Comparison of ENCODE assay signal across 1 cellular context in the genomic region with DNA sequence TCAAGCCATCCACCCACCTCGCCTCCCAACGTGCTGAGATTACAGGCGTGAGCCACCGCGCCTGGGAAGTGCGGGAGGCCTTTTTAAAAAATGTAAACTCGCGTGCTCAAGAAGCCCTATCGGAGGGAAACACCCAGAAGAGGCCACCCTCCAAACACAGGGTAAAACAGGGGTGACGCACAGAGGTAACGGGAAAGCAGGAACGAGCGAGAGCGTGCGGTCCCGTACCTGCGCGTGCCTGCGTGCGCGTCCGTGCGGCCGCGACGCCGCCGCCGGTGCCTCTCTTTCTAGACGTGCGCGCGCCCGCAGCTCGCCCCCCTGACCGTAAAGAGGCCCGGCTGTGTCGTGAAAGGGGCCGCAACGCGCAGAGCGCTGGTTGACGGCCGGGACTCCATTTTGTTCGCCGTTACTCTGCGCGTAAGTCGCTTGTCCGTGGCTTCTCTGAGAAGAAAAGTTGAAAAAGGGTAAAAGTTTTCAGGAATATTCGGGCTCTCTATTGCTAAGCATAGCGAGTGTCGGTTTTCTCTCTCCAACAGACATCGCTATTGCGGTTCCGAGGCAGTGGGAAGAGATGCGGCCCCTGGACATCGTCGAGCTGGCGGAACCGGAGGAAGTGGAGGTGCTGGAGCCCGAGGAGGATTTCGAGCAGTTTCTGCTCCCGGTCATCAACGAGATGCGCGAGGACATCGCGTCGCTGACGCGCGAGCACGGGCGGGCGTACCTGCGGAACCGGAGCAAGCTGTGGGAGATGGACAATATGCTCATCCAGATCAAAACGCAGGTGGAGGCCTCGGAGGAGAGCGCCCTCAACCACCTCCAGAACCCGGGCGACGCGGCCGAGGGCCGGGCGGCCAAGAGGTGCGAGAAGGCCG.
A peak's percentile ranks its signal among the peaks of the same experiment; 100 is the strongest.
TF ChIP-seq lines count a peak whose summit lies in the region.

A gene (plus strand): TSS at position 394 of the 872 bp plus-strand sequence. CDS start 178 bp downstream, at position 572.

TF ChIP-seq in HepG2, 621 proteins besides CTCF, POLR2A, EP300 and RAD21 (continued from another document and continues in another):
- TF ChIP-seq, protein P1, sequence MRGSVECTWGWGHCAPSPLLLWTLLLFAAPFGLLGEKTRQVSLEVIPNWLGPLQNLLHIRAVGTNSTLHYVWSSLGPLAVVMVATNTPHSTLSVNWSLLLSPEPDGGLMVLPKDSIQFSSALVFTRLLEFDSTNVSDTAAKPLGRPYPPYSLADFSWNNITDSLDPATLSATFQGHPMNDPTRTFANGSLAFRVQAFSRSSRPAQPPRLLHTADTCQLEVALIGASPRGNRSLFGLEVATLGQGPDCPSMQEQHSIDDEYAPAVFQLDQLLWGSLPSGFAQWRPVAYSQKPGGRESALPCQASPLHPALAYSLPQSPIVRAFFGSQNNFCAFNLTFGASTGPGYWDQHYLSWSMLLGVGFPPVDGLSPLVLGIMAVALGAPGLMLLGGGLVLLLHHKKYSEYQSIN (CRISPR knock-in tag; IDR thresholded peaks at IDR 0.05; ENCODE audit: borderline replicate concordance): no peak
- TF ChIP-seq, protein P2, sequence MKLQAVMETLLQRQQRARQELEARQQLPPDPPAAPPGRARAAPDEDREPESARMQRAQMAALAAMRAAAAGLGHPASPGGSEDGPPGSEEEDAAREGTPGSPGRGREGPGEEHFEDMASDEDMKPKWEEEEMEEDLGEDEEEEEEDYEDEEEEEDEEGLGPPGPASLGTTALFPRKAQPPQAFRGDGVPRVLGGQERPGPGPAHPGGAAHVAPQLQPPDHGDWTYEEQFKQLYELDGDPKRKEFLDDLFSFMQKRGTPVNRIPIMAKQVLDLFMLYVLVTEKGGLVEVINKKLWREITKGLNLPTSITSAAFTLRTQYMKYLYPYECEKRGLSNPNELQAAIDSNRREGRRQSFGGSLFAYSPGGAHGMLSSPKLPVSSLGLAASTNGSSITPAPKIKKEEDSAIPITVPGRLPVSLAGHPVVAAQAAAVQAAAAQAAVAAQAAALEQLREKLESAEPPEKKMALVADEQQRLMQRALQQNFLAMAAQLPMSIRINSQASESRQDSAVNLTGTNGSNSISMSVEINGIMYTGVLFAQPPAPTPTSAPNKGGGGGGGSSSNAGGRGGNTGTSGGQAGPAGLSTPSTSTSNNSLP (IDR thresholded peaks at IDR 0.05; ENCODE audit: low read depth, low read length): no peak
- TF ChIP-seq ISX (CRISPR knock-in tag; conservative IDR thresholded peaks at IDR 0.05) (no peak), ZNF652 (CRISPR knock-in tag; IDR thresholded peaks at IDR 0.05; ENCODE audit: borderline replicate concordance, low read depth) (no peak), CREM (IDR thresholded peaks at IDR 0.05) (peak; percentile 66), CREM (CRISPR knock-in tag; IDR thresholded peaks at IDR 0.05) (no peak), CCAR2 (optimal IDR thresholded peaks at IDR 0.05; ENCODE audit: low read depth, low read length) (no peak), SP2 (CRISPR knock-in tag; IDR thresholded peaks at IDR 0.05) (0 out of 2 replicates have a peak, but pooled peaks have one; percentile 55), ZFP36 (IDR thresholded peaks at IDR 0.05; ENCODE audit: borderline replicate concordance, low read depth, low read length, partially characterized antibody) (no peak), MTF2 (CRISPR knock-in tag; IDR thresholded peaks at IDR 0.05; ENCODE audit: borderline replicate concordance) (no peak), ZBTB20 (CRISPR knock-in tag; IDR thresholded peaks at IDR 0.05; ENCODE audit: borderline replicate concordance, low read depth) (no peak), SRSF4 (IDR thresholded peaks at IDR 0.05; ENCODE audit: low read depth, low read length, poor library complexity, severe bottlenecking) (no peak), NFE2 (CRISPR knock-in tag; IDR thresholded peaks at IDR 0.05) (no peak), ZNF549 (CRISPR knock-in tag; IDR thresholded peaks at IDR 0.05) (no peak), POGZ (CRISPR knock-in tag; IDR thresholded peaks at IDR 0.05) (no peak; the same call in 1 of the 2 replicates), AHR (CRISPR knock-in tag; IDR thresholded peaks at IDR 0.05) (no peak), RBAK (CRISPR knock-in tag; IDR thresholded peaks at IDR 0.05) (no peak), ZMYM2 (CRISPR knock-in tag; IDR thresholded peaks at IDR 0.05) (0 out of 2 replicates have a peak, but pooled peaks have one; percentile 9), ZSCAN30 (CRISPR knock-in tag; IDR thresholded peaks at IDR 0.05) (0 out of 2 replicates have a peak, but pooled peaks have one; percentile 80), ELF4 (CRISPR knock-in tag; IDR thresholded peaks at IDR 0.05; ENCODE audit: borderline replicate concordance) (no peak), ZNF263 (CRISPR knock-in tag; IDR thresholded peaks at IDR 0.05) (no peak), MED8 (CRISPR knock-in tag; IDR thresholded peaks at IDR 0.05; ENCODE audit: insufficient replicate concordance) (peak; percentile 73), ZNF256 (CRISPR knock-in tag; conservative IDR thresholded peaks at IDR 0.05) (no peak), SYNCRIP (IDR thresholded peaks at IDR 0.05; ENCODE audit: insufficient read depth, low read depth, low read length) (no peak), ZNF563 (CRISPR knock-in tag; IDR thresholded peaks at IDR 0.05) (peak; percentile 41; the same call in 1 of the 2 replicates), ZMAT3 (CRISPR knock-in tag; conservative IDR thresholded peaks at IDR 0.05) (0 out of 2 replicates have a peak, but pooled peaks have one; percentile 32)
- TF ChIP-seq, protein P3, sequence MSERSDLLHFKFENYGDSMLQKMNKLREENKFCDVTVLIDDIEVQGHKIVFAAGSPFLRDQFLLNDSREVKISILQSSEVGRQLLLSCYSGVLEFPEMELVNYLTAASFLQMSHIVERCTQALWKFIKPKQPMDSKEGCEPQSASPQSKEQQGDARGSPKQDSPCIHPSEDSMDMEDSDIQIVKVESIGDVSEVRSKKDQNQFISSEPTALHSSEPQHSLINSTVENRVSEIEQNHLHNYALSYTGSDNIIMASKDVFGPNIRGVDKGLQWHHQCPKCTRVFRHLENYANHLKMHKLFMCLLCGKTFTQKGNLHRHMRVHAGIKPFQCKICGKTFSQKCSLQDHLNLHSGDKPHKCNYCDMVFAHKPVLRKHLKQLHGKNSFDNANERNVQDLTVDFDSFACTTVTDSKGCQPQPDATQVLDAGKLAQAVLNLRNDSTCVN (CRISPR knock-in tag; IDR thresholded peaks at IDR 0.05; ENCODE audit: borderline replicate concordance): no peak; the same call in none of the 2 replicates
- TF ChIP-seq, protein P4, sequence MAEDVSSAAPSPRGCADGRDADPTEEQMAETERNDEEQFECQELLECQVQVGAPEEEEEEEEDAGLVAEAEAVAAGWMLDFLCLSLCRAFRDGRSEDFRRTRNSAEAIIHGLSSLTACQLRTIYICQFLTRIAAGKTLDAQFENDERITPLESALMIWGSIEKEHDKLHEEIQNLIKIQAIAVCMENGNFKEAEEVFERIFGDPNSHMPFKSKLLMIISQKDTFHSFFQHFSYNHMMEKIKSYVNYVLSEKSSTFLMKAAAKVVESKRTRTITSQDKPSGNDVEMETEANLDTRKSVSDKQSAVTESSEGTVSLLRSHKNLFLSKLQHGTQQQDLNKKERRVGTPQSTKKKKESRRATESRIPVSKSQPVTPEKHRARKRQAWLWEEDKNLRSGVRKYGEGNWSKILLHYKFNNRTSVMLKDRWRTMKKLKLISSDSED (CRISPR knock-in tag; IDR thresholded peaks at IDR 0.05): 0 out of 2 replicates have a peak, but pooled peaks have one; percentile 36
- TF ChIP-seq, protein P5, sequence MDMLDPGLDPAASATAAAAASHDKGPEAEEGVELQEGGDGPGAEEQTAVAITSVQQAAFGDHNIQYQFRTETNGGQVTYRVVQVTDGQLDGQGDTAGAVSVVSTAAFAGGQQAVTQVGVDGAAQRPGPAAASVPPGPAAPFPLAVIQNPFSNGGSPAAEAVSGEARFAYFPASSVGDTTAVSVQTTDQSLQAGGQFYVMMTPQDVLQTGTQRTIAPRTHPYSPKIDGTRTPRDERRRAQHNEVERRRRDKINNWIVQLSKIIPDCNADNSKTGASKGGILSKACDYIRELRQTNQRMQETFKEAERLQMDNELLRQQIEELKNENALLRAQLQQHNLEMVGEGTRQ (IDR thresholded peaks at IDR 0.05; ENCODE audit: low read depth, low read length): no peak
- TF ChIP-seq, protein P5 (CRISPR knock-in tag; IDR thresholded peaks at IDR 0.05; ENCODE audit: borderline replicate concordance): peak; percentile 11; the same call in 1 of the 2 replicates
- TF ChIP-seq, protein P6, sequence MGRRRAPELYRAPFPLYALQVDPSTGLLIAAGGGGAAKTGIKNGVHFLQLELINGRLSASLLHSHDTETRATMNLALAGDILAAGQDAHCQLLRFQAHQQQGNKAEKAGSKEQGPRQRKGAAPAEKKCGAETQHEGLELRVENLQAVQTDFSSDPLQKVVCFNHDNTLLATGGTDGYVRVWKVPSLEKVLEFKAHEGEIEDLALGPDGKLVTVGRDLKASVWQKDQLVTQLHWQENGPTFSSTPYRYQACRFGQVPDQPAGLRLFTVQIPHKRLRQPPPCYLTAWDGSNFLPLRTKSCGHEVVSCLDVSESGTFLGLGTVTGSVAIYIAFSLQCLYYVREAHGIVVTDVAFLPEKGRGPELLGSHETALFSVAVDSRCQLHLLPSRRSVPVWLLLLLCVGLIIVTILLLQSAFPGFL (CRISPR knock-in tag; IDR thresholded peaks at IDR 0.05): no peak
- TF ChIP-seq, protein P7, sequence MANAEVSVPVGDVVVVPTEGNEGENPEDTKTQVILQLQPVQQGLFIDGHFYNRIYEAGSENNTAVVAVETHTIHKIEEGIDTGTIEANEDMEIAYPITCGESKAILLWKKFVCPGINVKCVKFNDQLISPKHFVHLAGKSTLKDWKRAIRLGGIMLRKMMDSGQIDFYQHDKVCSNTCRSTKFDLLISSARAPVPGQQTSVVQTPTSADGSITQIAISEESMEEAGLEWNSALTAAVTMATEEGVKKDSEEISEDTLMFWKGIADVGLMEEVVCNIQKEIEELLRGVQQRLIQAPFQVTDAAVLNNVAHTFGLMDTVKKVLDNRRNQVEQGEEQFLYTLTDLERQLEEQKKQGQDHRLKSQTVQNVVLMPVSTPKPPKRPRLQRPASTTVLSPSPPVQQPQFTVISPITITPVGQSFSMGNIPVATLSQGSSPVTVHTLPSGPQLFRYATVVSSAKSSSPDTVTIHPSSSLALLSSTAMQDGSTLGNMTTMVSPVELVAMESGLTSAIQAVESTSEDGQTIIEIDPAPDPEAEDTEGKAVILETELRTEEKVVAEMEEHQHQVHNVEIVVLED (CRISPR knock-in tag; IDR thresholded peaks at IDR 0.05; ENCODE audit: borderline replicate concordance): peak; percentile 100
- TF ChIP-seq, protein P8, sequence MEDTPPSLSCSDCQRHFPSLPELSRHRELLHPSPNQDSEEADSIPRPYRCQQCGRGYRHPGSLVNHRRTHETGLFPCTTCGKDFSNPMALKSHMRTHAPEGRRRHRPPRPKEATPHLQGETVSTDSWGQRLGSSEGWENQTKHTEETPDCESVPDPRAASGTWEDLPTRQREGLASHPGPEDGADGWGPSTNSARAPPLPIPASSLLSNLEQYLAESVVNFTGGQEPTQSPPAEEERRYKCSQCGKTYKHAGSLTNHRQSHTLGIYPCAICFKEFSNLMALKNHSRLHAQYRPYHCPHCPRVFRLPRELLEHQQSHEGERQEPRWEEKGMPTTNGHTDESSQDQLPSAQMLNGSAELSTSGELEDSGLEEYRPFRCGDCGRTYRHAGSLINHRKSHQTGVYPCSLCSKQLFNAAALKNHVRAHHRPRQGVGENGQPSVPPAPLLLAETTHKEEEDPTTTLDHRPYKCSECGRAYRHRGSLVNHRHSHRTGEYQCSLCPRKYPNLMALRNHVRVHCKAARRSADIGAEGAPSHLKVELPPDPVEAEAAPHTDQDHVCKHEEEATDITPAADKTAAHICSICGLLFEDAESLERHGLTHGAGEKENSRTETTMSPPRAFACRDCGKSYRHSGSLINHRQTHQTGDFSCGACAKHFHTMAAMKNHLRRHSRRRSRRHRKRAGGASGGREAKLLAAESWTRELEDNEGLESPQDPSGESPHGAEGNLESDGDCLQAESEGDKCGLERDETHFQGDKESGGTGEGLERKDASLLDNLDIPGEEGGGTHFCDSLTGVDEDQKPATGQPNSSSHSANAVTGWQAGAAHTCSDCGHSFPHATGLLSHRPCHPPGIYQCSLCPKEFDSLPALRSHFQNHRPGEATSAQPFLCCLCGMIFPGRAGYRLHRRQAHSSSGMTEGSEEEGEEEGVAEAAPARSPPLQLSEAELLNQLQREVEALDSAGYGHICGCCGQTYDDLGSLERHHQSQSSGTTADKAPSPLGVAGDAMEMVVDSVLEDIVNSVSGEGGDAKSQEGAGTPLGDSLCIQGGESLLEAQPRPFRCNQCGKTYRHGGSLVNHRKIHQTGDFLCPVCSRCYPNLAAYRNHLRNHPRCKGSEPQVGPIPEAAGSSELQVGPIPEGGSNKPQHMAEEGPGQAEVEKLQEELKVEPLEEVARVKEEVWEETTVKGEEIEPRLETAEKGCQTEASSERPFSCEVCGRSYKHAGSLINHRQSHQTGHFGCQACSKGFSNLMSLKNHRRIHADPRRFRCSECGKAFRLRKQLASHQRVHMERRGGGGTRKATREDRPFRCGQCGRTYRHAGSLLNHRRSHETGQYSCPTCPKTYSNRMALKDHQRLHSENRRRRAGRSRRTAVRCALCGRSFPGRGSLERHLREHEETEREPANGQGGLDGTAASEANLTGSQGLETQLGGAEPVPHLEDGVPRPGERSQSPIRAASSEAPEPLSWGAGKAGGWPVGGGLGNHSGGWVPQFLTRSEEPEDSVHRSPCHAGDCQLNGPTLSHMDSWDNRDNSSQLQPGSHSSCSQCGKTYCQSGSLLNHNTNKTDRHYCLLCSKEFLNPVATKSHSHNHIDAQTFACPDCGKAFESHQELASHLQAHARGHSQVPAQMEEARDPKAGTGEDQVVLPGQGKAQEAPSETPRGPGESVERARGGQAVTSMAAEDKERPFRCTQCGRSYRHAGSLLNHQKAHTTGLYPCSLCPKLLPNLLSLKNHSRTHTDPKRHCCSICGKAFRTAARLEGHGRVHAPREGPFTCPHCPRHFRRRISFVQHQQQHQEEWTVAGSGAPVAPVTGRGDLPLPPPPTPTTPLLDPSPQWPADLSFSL (CRISPR knock-in tag; IDR thresholded peaks at IDR 0.05): no peak
- TF ChIP-seq, protein P9, sequence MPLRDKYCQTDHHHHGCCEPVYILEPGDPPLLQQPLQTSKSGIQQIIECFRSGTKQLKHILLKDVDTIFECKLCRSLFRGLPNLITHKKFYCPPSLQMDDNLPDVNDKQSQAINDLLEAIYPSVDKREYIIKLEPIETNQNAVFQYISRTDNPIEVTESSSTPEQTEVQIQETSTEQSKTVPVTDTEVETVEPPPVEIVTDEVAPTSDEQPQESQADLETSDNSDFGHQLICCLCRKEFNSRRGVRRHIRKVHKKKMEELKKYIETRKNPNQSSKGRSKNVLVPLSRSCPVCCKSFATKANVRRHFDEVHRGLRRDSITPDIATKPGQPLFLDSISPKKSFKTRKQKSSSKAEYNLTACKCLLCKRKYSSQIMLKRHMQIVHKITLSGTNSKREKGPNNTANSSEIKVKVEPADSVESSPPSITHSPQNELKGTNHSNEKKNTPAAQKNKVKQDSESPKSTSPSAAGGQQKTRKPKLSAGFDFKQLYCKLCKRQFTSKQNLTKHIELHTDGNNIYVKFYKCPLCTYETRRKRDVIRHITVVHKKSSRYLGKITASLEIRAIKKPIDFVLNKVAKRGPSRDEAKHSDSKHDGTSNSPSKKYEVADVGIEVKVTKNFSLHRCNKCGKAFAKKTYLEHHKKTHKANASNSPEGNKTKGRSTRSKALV (CRISPR knock-in tag; IDR thresholded peaks at IDR 0.05): no peak
